25 cellular contexts compared by ENCODE assay signal in the genomic region with DNA sequence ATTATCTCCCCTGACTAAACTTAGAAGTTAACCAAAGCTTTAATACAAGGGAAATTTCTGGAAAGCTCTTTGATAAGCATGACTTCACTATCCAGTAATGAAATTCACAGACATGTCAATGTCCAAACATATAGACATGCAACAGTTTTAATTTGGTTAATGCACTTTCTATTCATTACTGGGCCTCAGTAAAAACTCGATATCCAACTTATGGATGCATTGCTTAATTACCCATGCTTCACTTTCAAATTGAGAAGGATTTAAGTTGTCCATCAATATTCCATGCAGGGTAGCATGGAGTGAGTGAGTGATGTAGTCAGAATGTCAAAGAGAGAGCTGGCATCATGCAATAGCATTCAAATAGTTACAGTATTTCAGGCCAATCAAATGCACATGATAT.
"Had no signal": no experiment of that assay in that cellular context is flagged by ENCODE, and none has a peak within 500 bp of the region (broad histone marks: within the 10 kb centered on the region; RNA-seq: fewer than 3 reads in every experiment).

No MANE protein-coding gene starts in this region.

- H3K9ac ChIP-seq: neural progenitor cell, parathyroid adenoma had no signal

- H3K36me3 ChIP-seq: neural progenitor cell, ovary, right lobe of liver, stomach, thoracic aorta, thyroid gland, tibial nerve, upper lobe of left lung, vagina had no signal

- H3K4me3 ChIP-seq: neural progenitor cell, ovary, psoas muscle, right lobe of liver, stomach, thoracic aorta, thyroid gland, tibial nerve, upper lobe of left lung, vagina had no signal

- H3K4me2 ChIP-seq: neural progenitor cell had no signal

- H3K79me2 ChIP-seq: parathyroid adenoma had no signal

- H3K9me3 ChIP-seq: ovary, psoas muscle, right lobe of liver, stomach, thoracic aorta, thyroid gland, tibial nerve, upper lobe of left lung, vagina had no signal

- H2AFZ ChIP-seq: neural progenitor cell, parathyroid adenoma had no signal

- H3K27ac ChIP-seq: neural progenitor cell, ovary, parathyroid adenoma, psoas muscle, right lobe of liver, stomach, thoracic aorta, thyroid gland, tibial nerve, upper lobe of left lung, vagina had no signal

- H3K27me3 ChIP-seq: neural progenitor cell, ovary, right lobe of liver, stomach, thyroid gland, tibial nerve, upper lobe of left lung, vagina had no signal

- H3K4me1 ChIP-seq: parathyroid adenoma, psoas muscle, right lobe of liver, stomach, upper lobe of left lung, vagina had no signal

- FAIRE-seq: small intestine had no signal

- DNase-seq: naive B cell; naive thymus-derived CD8-positive, alpha-beta T cell; nephron progenitor cell; occipital lobe; ovary; posterior cingulate gyrus; psoas muscle; right cardiac atrium; right lobe of liver; small intestine; stimulated activated CD4-positive, alpha-beta T cell treated with anti-CD3 and anti-CD28 coated beads, Interleukin-15, amount 100 ng/mL, for 24 hours; stimulated activated CD4-positive, alpha-beta T cell treated with anti-CD3 and anti-CD28 coated beads, Interleukin-2, amount 100 ng/mL, for 24 hours; stimulated activated CD4-positive, alpha-beta T cell treated with anti-CD3 and anti-CD28 coated beads, Interleukin-2, amount 100 ng/mL, for 48 hours; stimulated activated CD4-positive, alpha-beta T cell treated with anti-CD3 and anti-CD28 coated beads, Interleukin-4, amount 100 ng/mL, for 24 hours; stimulated activated naive B cell treated with anti-CD40 and anti-IgM and Interleukin-4, amounts not matched to agents 10 μg/mL and 1 μg/mL and 100 μg/mL, for 72 hours; stimulated activated naive CD4-positive, alpha-beta T cell treated with Interleukin-2 at 50 U/mL for 16 hours; stomach; thyroid gland; trophoblast cell; upper lobe of left lung had no signal
